In genomic region chr20:3797592-3798404, GRCh38 we compare ENCODE assay signal across 8 cellular contexts. TPM values are rescaled to one million over a fixed set of nuclear protein-coding genes. Genes with fewer than 3 reads are reported as not detected.
DNase-seq lines count a peak whose midpoint lies in the region; ATAC-seq, FAIRE-seq and TF ChIP-seq lines count a peak whose summit lies in the region.

No MANE protein-coding gene starts in this region.

- no CpG with 5 or more reads among the region's 19 CpGs for WGBS in trophoblast cell (ENCODE audit: extremely low coverage, insufficient coverage, insufficient read length)

- no peak overlapping the region for H3K9ac ChIP-seq in trophoblast cell (ENCODE audit: low read length)

- no peak overlapping the region for H3K4me2 ChIP-seq in trophoblast cell (ENCODE audit: low read length)

- H3K27me3 Mint-ChIP-seq in natural killer cell (ENCODE audit: low read depth in 2 of 2) = no peaks in the 10 kb centered on the region

- no peak overlapping the region for H3K23ac ChIP-seq in trophoblast cell (ENCODE audit: low read length)

- ATAC-seq in natural killer cell (peak in 2 of 3 donors; percentile 16 to 17), GM19035 (IDR thresholded peaks at IDR 0.05; ENCODE audit: unreplicated experiment) (no peak)

- no peak overlapping the region for H3K14ac ChIP-seq in trophoblast cell (ENCODE audit: low read length)

- H3K27me3 ChIP-seq in trophoblast cell (ENCODE audit: insufficient read depth, low read length) = no peaks in the 10 kb centered on the region

- H3K79me1 ChIP-seq in trophoblast cell (ENCODE audit: low read length) = peaks cover 9% of the 10 kb centered on the region

- peak overlapping the region; percentile 77 to 83 for H3K4me3 ChIP-seq in cardiac fibroblast (replicated peaks in 1 of 2; ENCODE audit: low read depth in 2 of 2, low read length in 2 of 2)
- no peak overlapping the region for H3K4me3 ChIP-seq in trophoblast cell (ENCODE audit: low read depth, low read length)

- peak overlapping the region; percentile 96 for H3K27ac Mint-ChIP-seq in natural killer cell

- peaks cover 19 to 22% of the 10 kb centered on the region in 2 experiments for H3K4me1 ChIP-seq in trophoblast cell (ENCODE audit: control insufficient read depth in 1 of 2, insufficient read depth in 2 of 2, low read length in 2 of 2)

- no peak overlapping the region for H2BK120ac ChIP-seq in trophoblast cell (ENCODE audit: insufficient read depth, low read length, poor library complexity)

- intact Hi-C loops in natural killer cell (cut with micrococcal nuclease) = loop anchor here (5.0 kb wide), 1 partner anchor 50 kb away; the partner anchor contains the start of gene MAVS

- peaks cover 3% of the 10 kb centered on the region for H3K79me2 ChIP-seq in trophoblast cell (ENCODE audit: control insufficient read depth, insufficient read depth, low read length, poor library complexity)

- TF ChIP-seq CTCF in cardiac fibroblast (IDR thresholded peaks at IDR 0.05; ENCODE audit: low read depth, low read length) (no peak), natural killer cell (IDR thresholded peaks at IDR 0.05) (no peak)

- peak overlapping the region; percentile 97 for H3K4me3 Mint-ChIP-seq in natural killer cell

- H3K36me3 Mint-ChIP-seq in natural killer cell = peaks cover 4% of the 10 kb centered on the region

- no peak overlapping the region for H4K91ac ChIP-seq in trophoblast cell (ENCODE audit: low read depth, low read length)

- H3K4ac ChIP-seq in trophoblast cell (ENCODE audit: low read depth, low read length) = no peak overlapping the region

- H4K8ac ChIP-seq in trophoblast cell (ENCODE audit: low read depth, low read length) = no peak overlapping the region

- no peaks in the 10 kb centered on the region for H3K9me3 ChIP-seq in trophoblast cell (ENCODE audit: insufficient read depth, low read depth, low read length)

- H2BK12ac ChIP-seq in trophoblast cell (ENCODE audit: low read length) = no peak overlapping the region

- H3K4me1 Mint-ChIP-seq in natural killer cell = peaks cover 28 to 56% of the 10 kb centered on the region in 2 donors

- no peak overlapping the region for H4K12ac ChIP-seq in trophoblast cell (ENCODE audit: low read depth, low read length)

- H3K9me3 Mint-ChIP-seq in natural killer cell = no peaks in the 10 kb centered on the region

- H3K27ac ChIP-seq in trophoblast cell (ENCODE audit: low read depth, low read length) = no peak overlapping the region

- DNase-seq in GM18507 (ENCODE audit: extremely low spot score, insufficient read length, low read depth) = no peak
- peak; percentile 31 for DNase-seq in NCI-H748 treated with DMSO at 0.1 percent for 48 hours (lab: John Stamatoyannopoulos, UW)
- no peak for DNase-seq in cardiac fibroblast (ENCODE audit: low read depth in 2 of 2)
- DNase-seq in natural killer cell = no peak
- DNase-seq in trophoblast cell = no peak
- no peak for DNase-seq in kidney tubule cell (ENCODE audit: low spot score)
- no peak for DNase-seq in ecto neural progenitor cell (ENCODE audit: low spot score)

- FAIRE-seq in GM18507 (lab: Jason Lieb, UNC) = peak; percentile 73

- no peak overlapping the region for H2BK5ac ChIP-seq in trophoblast cell (ENCODE audit: low read depth, low read length, poor library complexity)

- no peak overlapping the region for H3K18ac ChIP-seq in trophoblast cell (ENCODE audit: low read length)

- no peak overlapping the region for H2AFZ ChIP-seq in trophoblast cell (ENCODE audit: insufficient read depth, low read length, poor library complexity)

- H3K36me3 ChIP-seq in trophoblast cell (ENCODE audit: control insufficient read depth in 1 of 2, insufficient read depth in 2 of 2, low read length in 2 of 2) = peaks cover 26 to 31% of the 10 kb centered on the region in 2 experiments

- no peak overlapping the region for H2AK5ac ChIP-seq in trophoblast cell (ENCODE audit: low read length)

RNA-seq across cellular contexts. Expression of gene CDC25B, which starts 1.7 kb away (rescaled TPM):
- total RNA-seq in natural killer cell = 100 to 1,000 TPM; 123 to 147 (median 143) TPM
- polyA plus RNA-seq in trophoblast cell (2013) = 25.2 and 26.6 TPM in 2 replicates

RNA-seq across cellular contexts. Expression of gene CENPB, which starts 11.3 kb away (rescaled TPM):
- total RNA-seq in natural killer cell = 10 to 100 TPM; 46.7 to 62.6 (median 55.4) TPM
- polyA plus RNA-seq in trophoblast cell (2013) = 23.2 and 23.8 TPM in 2 replicates

RNA-seq across cellular contexts. Expression of gene SPEF1, which starts 16.6 kb away (rescaled TPM):
- under 1 TPM in 1 of 3 donors, not detected in 2; 0.23 TPM for total RNA-seq in natural killer cell
- 0.04 and 0.11 TPM in 2 replicates for polyA plus RNA-seq in trophoblast cell (2013)

RNA-seq across cellular contexts. Expression of gene AP5S1, which starts 22.5 kb away (rescaled TPM):
- total RNA-seq in natural killer cell = 10 to 100 TPM in 2 of 3 donors, 1 to 10 TPM in 1; 7.9 to 12.3 (median 12.1) TPM
- polyA plus RNA-seq in trophoblast cell (2013) = 4.4 and 4.5 TPM in 2 replicates

RNA-seq across cellular contexts. Expression of gene ADISSP, which starts 30.2 kb away (rescaled TPM):
- total RNA-seq in natural killer cell = 10 to 100 TPM; 10.1 to 13.5 (median 12.3) TPM
- 15.3 and 15.6 TPM in 2 replicates for polyA plus RNA-seq in trophoblast cell (2013)
